ENCODE assay signal across 10 cellular contexts in the genomic region with DNA sequence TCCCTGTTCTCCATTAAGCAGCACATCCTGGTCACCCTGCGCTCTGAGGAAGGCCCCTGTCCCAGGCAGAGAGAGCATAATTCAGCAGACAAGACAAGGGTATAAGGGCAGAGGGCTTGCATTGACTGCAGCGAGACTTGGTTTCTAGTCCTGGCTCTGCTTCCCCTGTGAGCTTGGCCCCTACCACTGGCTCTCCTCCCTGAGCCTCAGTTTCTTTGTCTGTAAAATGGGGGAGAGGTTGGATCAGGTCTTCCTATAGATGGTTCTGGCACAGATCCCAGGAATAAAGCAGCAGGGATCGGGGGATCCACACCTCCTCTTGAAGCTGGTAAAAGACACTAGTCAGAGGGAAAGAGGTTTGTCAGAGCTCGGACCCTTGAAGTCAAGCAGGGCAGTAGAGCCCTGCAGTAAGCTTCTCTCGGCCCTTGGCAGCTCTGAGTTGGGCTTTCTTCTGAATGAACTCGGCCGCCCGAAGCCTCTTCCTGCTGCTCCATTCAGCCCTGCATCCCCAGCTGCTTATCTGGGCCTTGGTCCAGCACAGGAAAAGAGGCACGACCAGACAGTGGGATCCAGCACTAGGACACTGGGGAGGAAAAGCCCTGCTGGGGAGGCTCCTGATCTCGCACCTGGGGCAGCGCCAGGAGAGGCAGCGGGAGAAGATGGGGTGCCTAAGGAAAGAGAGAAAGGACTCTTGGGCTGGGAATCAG. TPM values are rescaled to one million over a fixed set of nuclear protein-coding genes. Genes with fewer than 3 reads are reported as not detected.
DNase-seq lines count a peak whose midpoint lies in the region; ATAC-seq, FAIRE-seq and TF ChIP-seq lines count a peak whose summit lies in the region.
"Had no signal": no experiment of that assay in that cellular context is flagged by ENCODE, and none has a peak within 500 bp of the region (broad histone marks: within the 10 kb centered on the region; RNA-seq: fewer than 3 reads in every experiment).

No MANE protein-coding gene starts in this region.

- POLR2A ChIA-PET in OCI-LY7 (lab: Charles Lee) = no interaction called here

- CTCF ChIA-PET in OCI-LY7 (lab: Charles Lee; ENCODE audit: unreplicated experiment) = no interaction called here

- no peaks in the 10 kb centered on the region for H3K9me3 ChIP-seq in OCI-LY7 (ENCODE audit: low read length)

- no TSS peak for BruUV-seq in OCI-LY7 (replicated peaks; lab: Mats Ljungman, UMichigan)

- H3K27ac ChIP-seq in OCI-LY7 (ENCODE audit: low read depth, low read length, poor library complexity, severe bottlenecking) = no peak overlapping the region

- intact Hi-C loops in OCI-LY7 (cut with micrococcal nuclease; ENCODE audit: unreplicated experiment) = no loop called here

- H3K4me2 ChIP-seq in OCI-LY7 (ENCODE audit: low read length) = no peak overlapping the region

- ATAC-seq in HG02759 (IDR thresholded peaks at IDR 0.05; ENCODE audit: unreplicated experiment) (no peak), GM19395 (IDR thresholded peaks at IDR 0.05; ENCODE audit: unreplicated experiment) (no peak)
- ATAC-seq: stimulated activated effector memory CD8-positive, alpha-beta T cell treated with anti-CD3 and anti-CD28 coated beads, Interleukin-12 subunit alpha, Interleukin-12 subunit beta, amount 100 ng/mL, for 72 hours had no signal

- FAIRE-seq in urothelium cell line (lab: Jason Lieb, UNC) = no peak

- no peaks in the 10 kb centered on the region for H3K4me1 ChIP-seq in OCI-LY7 (ENCODE audit: insufficient read depth, low read length, poor library complexity, severe bottlenecking)

- peaks cover 2% of the 10 kb centered on the region; the same call in 1 of the 2 replicates for H3K27me3 ChIP-seq in H7 (ENCODE audit: control insufficient read depth, insufficient read depth, low read length)

- no peaks in the 10 kb centered on the region for H3K9me2 ChIP-seq in OCI-LY7 (ENCODE audit: insufficient read depth, low read length)

- H3K36me3 ChIP-seq in H7 (replicated peaks; ENCODE audit: control insufficient read depth, insufficient read depth, low read length) (no peaks in the 10 kb centered on the region), OCI-LY7 (ENCODE audit: insufficient read depth, low read length) (no peaks in the 10 kb centered on the region)

- H3K4me3 ChIP-seq in H7 (ENCODE audit: insufficient read depth, low read depth, low read length) (no peak overlapping the region), skeletal muscle cell (ENCODE audit: low read depth, low read length) (peak overlapping the region; percentile 97), OCI-LY7 (ENCODE audit: low read depth, low read length, poor library complexity, severe bottlenecking) (no peak overlapping the region)

- H2AFZ ChIP-seq in OCI-LY7 (ENCODE audit: low read length) = no peak overlapping the region

- H3K79me2 ChIP-seq in OCI-LY7 (ENCODE audit: insufficient read depth, low read depth, low read length) = no peaks in the 10 kb centered on the region

- no peaks in the 10 kb centered on the region for H4K20me1 ChIP-seq in OCI-LY7 (ENCODE audit: insufficient read depth, low read length)

- TF ChIP-seq CTCF in OCI-LY7 (conservative IDR thresholded peaks at IDR 0.05; ENCODE audit: low read length) = no peak

- peak; percentile 53 for DNase-seq in H7
- DNase-seq in amygdala (lab: John Stamatoyannopoulos, UW) = peak in 39 of 56 donors; percentile 5 to 66 (median 32)
- peak; percentile 3 to 40 for DNase-seq in hippocampal formation (lab: John Stamatoyannopoulos, UW)
- DNase-seq in skeletal muscle cell (ENCODE audit: low read depth) = no peak
- no peak for DNase-seq in OCI-LY7 (ENCODE audit: low spot score)
- no peak for DNase-seq in urothelium cell line (ENCODE audit: low spot score)
- DNase-seq: activated CD4-positive, alpha-beta T cell treated with anti-CD3 and anti-CD28 coated beads, Interleukin-2, amount 10 ng/mL, durations not matched to agents 7 days and 5 days had no signal

RNA-seq across cellular contexts. Expression of gene CREB3L1, which starts 2.1 kb away (rescaled TPM):
- total RNA-seq in H7 (2014; rRNA removed; shearing (Covaris generic)) = 1.6 and 5.0 TPM in 2 replicates
- total RNA-seq in OCI-LY7 (2014; rRNA removed; shearing (Covaris generic)) = not detected in 2 replicates
- total RNA-seq in OCI-LY7 (2022) = 0.15 and 0.17 TPM in 2 replicates
- total RNA-seq: activated CD4-positive, alpha-beta T cell treated with anti-CD3 and anti-CD28 coated beads, Interleukin-2, amount 10 ng/mL, durations not matched to agents 7 days and 5 days had no signal

Comparison
In these comparisons a context has a peak if more than half of its experiments do, and no peak if none do; other contexts are left out.
1. DNase-seq: peak in H7 (single experiment), amygdala (39 of 56) and hippocampal formation (2 of 2); none in skeletal muscle cell (single experiment), OCI-LY7 (single experiment) and urothelium cell line (single experiment).